Comparison of ENCODE assay signal across 21 cellular contexts in genomic region chr18:21456428-21457178, GRCh38.
"Had no signal": no experiment of that assay in that cellular context is flagged by ENCODE, and none has a peak within 500 bp of the region (broad histone marks: within the 10 kb centered on the region; RNA-seq: fewer than 3 reads in every experiment).

No MANE protein-coding gene starts in this region.

- H3K27me3 ChIP-seq: body of pancreas, colonic mucosa, tibial nerve, uterus had no signal

- ATAC-seq: activated CD8-positive, alpha-beta T cell treated with anti-CD3 and anti-CD28 coated beads for 36 hours; body of pancreas; T-helper 17 cell had no signal

- H3K36me3 Mint-ChIP-seq: activated naive CD4-positive, alpha-beta T cell treated with anti-CD3 and anti-CD28 coated beads, Interleukin-2, amount 50 U/mL, for 72 hours; stimulated activated naive B cell treated with anti-CD40 and anti-IgM and Interleukin-4, amounts not matched to agents 10 μg/mL and 1 μg/mL and 100 μg/mL, for 72 hours had no signal

- H3K4me1 ChIP-seq: body of pancreas, colonic mucosa, parathyroid adenoma, tibial nerve had no signal

- DNase-seq: activated CD4-positive, alpha-beta T cell treated with anti-CD3 and anti-CD28 coated beads for 4 hours; activated CD8-positive, alpha-beta memory T cell treated with anti-CD3 and anti-CD28 coated beads, Interleukin-2, amount 50 U/mL, for 4 hours; activated CD8-positive, alpha-beta T cell treated with anti-CD3 and anti-CD28 coated beads for 36 hours; activated gamma-delta T cell; activated T-cell treated with anti-CD3 and anti-CD28 coated beads, Interleukin-2, amount 50 U/mL, for 48 hours; amniotic stem cell; body of pancreas; central memory CD4-positive, alpha-beta T cell; colonic mucosa; hippocampal formation; kidney glomerular epithelial cell; stimulated activated CD4-positive, alpha-beta T cell treated with anti-CD3 and anti-CD28 coated beads, Interleukin-2, amount 100 ng/mL, for 48 hours; stimulated activated naive B cell treated with anti-CD40 and anti-IgM and Interleukin-4, amounts not matched to agents 10 μg/mL and 1 μg/mL and 100 μg/mL, for 72 hours; substantia nigra; T-helper 17 cell; uterus had no signal

- H3K9me3 ChIP-seq: body of pancreas, colonic mucosa, tibial nerve, uterus had no signal

- H3K36me3 ChIP-seq: colonic mucosa, tibial nerve, uterus had no signal

- H3K4me3 Mint-ChIP-seq: activated CD8-positive, alpha-beta T cell treated with anti-CD3 and anti-CD28 coated beads for 36 hours; mesothelial cell of epicardium; stimulated activated naive B cell treated with anti-CD40 and anti-IgM and Interleukin-4, amounts not matched to agents 10 μg/mL and 1 μg/mL and 100 μg/mL, for 72 hours; T-helper 17 cell had no signal

- H3K9me3 Mint-ChIP-seq: activated CD8-positive, alpha-beta T cell treated with anti-CD3 and anti-CD28 coated beads for 36 hours; activated naive CD4-positive, alpha-beta T cell treated with anti-CD3 and anti-CD28 coated beads, Interleukin-2, amount 50 U/mL, for 72 hours; mesothelial cell of epicardium; stimulated activated naive B cell treated with anti-CD40 and anti-IgM and Interleukin-4, amounts not matched to agents 10 μg/mL and 1 μg/mL and 100 μg/mL, for 72 hours had no signal

- H3K4me1 Mint-ChIP-seq: T-helper 17 cell had no signal

- H3K27ac ChIP-seq: body of pancreas, colonic mucosa, parathyroid adenoma, tibial nerve, uterus had no signal

- H3K4me3 ChIP-seq: body of pancreas, colonic mucosa, lung, tibial nerve, uterus had no signal

- H3K27ac Mint-ChIP-seq: activated CD8-positive, alpha-beta T cell treated with anti-CD3 and anti-CD28 coated beads for 36 hours; activated naive CD4-positive, alpha-beta T cell treated with anti-CD3 and anti-CD28 coated beads, Interleukin-2, amount 50 U/mL, for 72 hours; mesothelial cell of epicardium; stimulated activated naive B cell treated with anti-CD40 and anti-IgM and Interleukin-4, amounts not matched to agents 10 μg/mL and 1 μg/mL and 100 μg/mL, for 72 hours; T-helper 17 cell had no signal
